Comparison of ENCODE assay signal across 16 cellular contexts in genomic region chr22:19271856-19272535, GRCh38. TPM values are rescaled to one million over a fixed set of nuclear protein-coding genes. Genes with fewer than 3 reads are reported as not detected.
DNase-seq lines count a peak whose midpoint lies in the region; ATAC-seq and TF ChIP-seq lines count a peak whose summit lies in the region.
"Had no signal": no experiment of that assay in that cellular context is flagged by ENCODE, and none has a peak within 500 bp of the region (broad histone marks: within the 10 kb centered on the region; RNA-seq: fewer than 3 reads in every experiment).

No MANE protein-coding gene starts in this region.

- no peak for ATAC-seq in HG03439 (IDR thresholded peaks at IDR 0.05; ENCODE audit: unreplicated experiment)
- ATAC-seq: left lung had no signal

- no peaks in the 10 kb centered on the region for H3K79me2 ChIP-seq in neural progenitor cell (ENCODE audit: low read depth)

- no peak overlapping the region for H2BK15ac ChIP-seq in mesenchymal stem cell (ENCODE audit: low read depth, poor library complexity, severe bottlenecking)

- H2BK120ac ChIP-seq in mesenchymal stem cell (ENCODE audit: low read depth, low read length) = no peak overlapping the region

- no peaks in the 10 kb centered on the region for H3F3A ChIP-seq in neural progenitor cell (ENCODE audit: low read depth)

- peaks cover 9% of the 10 kb centered on the region for H3K36me3 Mint-ChIP-seq in neural progenitor cell

- H3K18ac ChIP-seq in mesenchymal stem cell (ENCODE audit: low read depth in 1 of 2, low read length in 2 of 2) = no peak overlapping the region

- H2AK5ac ChIP-seq in mesenchymal stem cell (ENCODE audit: low read length, severe bottlenecking) = no peak overlapping the region

- H3K4me3 ChIP-seq in brain microvascular endothelial cell (ENCODE audit: low read depth, low read length) (no peak overlapping the region), mesenchymal stem cell (ENCODE audit: insufficient read depth in 1 of 2, low read depth in 1 of 2, low read length in 2 of 2) (no peak overlapping the region), neural progenitor cell (no peak overlapping the region)
- H3K4me3 ChIP-seq: esophagus squamous epithelium, left lung, suprapubic skin had no signal

- H3K4me1 ChIP-seq in mesenchymal stem cell (ENCODE audit: control insufficient read depth, insufficient read depth, low read depth, low read length) = no peaks in the 10 kb centered on the region
- no peaks in the 10 kb centered on the region for H3K4me1 ChIP-seq in neural progenitor cell
- H3K4me1 ChIP-seq: esophagus squamous epithelium, left lung, suprapubic skin had no signal

- 88% methylated on average over 10 of the region's 10 CpGs for WGBS in mesenchymal stem cell

- peak overlapping the region; percentile 32 for H3K27ac ChIP-seq in C4-2B
- H3K27ac ChIP-seq in brain microvascular endothelial cell = no peak overlapping the region
- no peak overlapping the region for H3K27ac ChIP-seq in mesenchymal stem cell (ENCODE audit: low read length, poor library complexity, severe bottlenecking)
- H3K27ac ChIP-seq in neural progenitor cell = no peak overlapping the region
- H3K27ac ChIP-seq: esophagus squamous epithelium, left lung, suprapubic skin had no signal

- H2BK5ac ChIP-seq in mesenchymal stem cell (ENCODE audit: low read depth, low read length, poor library complexity, severe bottlenecking) = no peak overlapping the region

- no peaks in the 10 kb centered on the region for H4K20me1 ChIP-seq in neural progenitor cell (ENCODE audit: low read depth)

- peaks cover 33% of the 10 kb centered on the region for H3K79me1 ChIP-seq in mesenchymal stem cell (replicated peaks; ENCODE audit: low read length, poor library complexity, severe bottlenecking)

- no peak overlapping the region for H3K4me3 Mint-ChIP-seq in neural progenitor cell
- H3K4me3 Mint-ChIP-seq: activated CD4-positive, alpha-beta T cell treated with anti-CD3 and anti-CD28 coated beads, Interleukin-2, amount 10 ng/mL, durations not matched to agents 7 days and 5 days; dendritic cell treated with granulocyte-macrophage colony-stimulating factor and Interleukin-4, amounts not matched to agents 40 ng/mL and 50 ng/mL, for 4 days had no signal

- no peak overlapping the region for H3K4ac ChIP-seq in mesenchymal stem cell (ENCODE audit: low read depth in 1 of 2, low read length in 2 of 2)

- H4K91ac ChIP-seq in mesenchymal stem cell (ENCODE audit: low read length) = no peak overlapping the region

- H3K27me3 ChIP-seq in brain microvascular endothelial cell (replicated peaks) (no peaks in the 10 kb centered on the region), mesenchymal stem cell (ENCODE audit: control insufficient read depth in 1 of 2, insufficient read depth in 1 of 2, low read length in 2 of 2) (no peaks in the 10 kb centered on the region), neural progenitor cell (no peaks in the 10 kb centered on the region)
- H3K27me3 ChIP-seq: esophagus squamous epithelium, left lung, suprapubic skin had no signal

- H3K27me3 Mint-ChIP-seq in neural progenitor cell (ENCODE audit: insufficient read depth, low read depth) = peaks cover 2% of the 10 kb centered on the region
- H3K27me3 Mint-ChIP-seq: dendritic cell treated with granulocyte-macrophage colony-stimulating factor and Interleukin-4, amounts not matched to agents 40 ng/mL and 50 ng/mL, for 4 days had no signal

- no peaks in the 10 kb centered on the region for H3K4me1 Mint-ChIP-seq in neural progenitor cell
- H3K4me1 Mint-ChIP-seq: activated CD4-positive, alpha-beta T cell treated with anti-CD3 and anti-CD28 coated beads, Interleukin-2, amount 10 ng/mL, durations not matched to agents 7 days and 5 days had no signal

- H3K9me3 ChIP-seq in mesenchymal stem cell (ENCODE audit: control insufficient read depth, low read length) (peaks cover 11% of the 10 kb centered on the region), neural progenitor cell (ENCODE audit: low read depth) (no peaks in the 10 kb centered on the region)
- H3K9me3 ChIP-seq: suprapubic skin had no signal

- H3K9ac ChIP-seq in mesenchymal stem cell (ENCODE audit: low read length) (no peak overlapping the region), neural progenitor cell (no peak overlapping the region)

- no peak overlapping the region for H3K23ac ChIP-seq in mesenchymal stem cell (ENCODE audit: low read length in 2 of 2)

- H4K8ac ChIP-seq in mesenchymal stem cell (ENCODE audit: low read length) = no peak overlapping the region

- no peak overlapping the region for H3K4me2 ChIP-seq in mesenchymal stem cell (ENCODE audit: low read length, poor library complexity, severe bottlenecking)
- no peak overlapping the region for H3K4me2 ChIP-seq in neural progenitor cell

- TF ChIP-seq CTCF in C4-2B (conservative IDR thresholded peaks at IDR 0.05) = no peak
- no peak for TF ChIP-seq CTCF in brain microvascular endothelial cell (IDR thresholded peaks at IDR 0.05; ENCODE audit: low read depth, low read length, missing control alignments)
- no peak for TF ChIP-seq CTCF in neural progenitor cell (IDR thresholded peaks at IDR 0.05)

- no peak overlapping the region for H2BK12ac ChIP-seq in mesenchymal stem cell (ENCODE audit: low read length in 2 of 2)

- DNase-seq in NCI-H2196 (lab: John Stamatoyannopoulos, UW; ENCODE audit: unreplicated experiment) (peak; percentile 33), brain microvascular endothelial cell (peak; percentile 3), mesenchymal stem cell (peak; percentile 12), OCI-M1 (lab: John Stamatoyannopoulos, UW) (no peak), DMS 273 treated with DMSO at 0.1 percent for 48 hours (lab: John Stamatoyannopoulos, UW) (no peak), neural progenitor cell (ENCODE audit: low spot score) (no peak)
- DNase-seq: activated CD4-positive, alpha-beta T cell treated with anti-CD3 and anti-CD28 coated beads, Interleukin-2, amount 10 ng/mL, durations not matched to agents 7 days and 5 days; activated T-cell treated with anti-CD3 and anti-CD28 coated beads, Interleukin-2, amount 50 U/mL, for 1 hour; amniotic stem cell; esophagus squamous epithelium; left lung; NCI-H1048 had no signal

- H3K27ac Mint-ChIP-seq in neural progenitor cell = no peak overlapping the region
- H3K27ac Mint-ChIP-seq: activated CD4-positive, alpha-beta T cell treated with anti-CD3 and anti-CD28 coated beads, Interleukin-2, amount 10 ng/mL, durations not matched to agents 7 days and 5 days; dendritic cell treated with granulocyte-macrophage colony-stimulating factor and Interleukin-4, amounts not matched to agents 40 ng/mL and 50 ng/mL, for 4 days had no signal

- H3K36me3 ChIP-seq in brain microvascular endothelial cell (replicated peaks) (peaks cover 2% of the 10 kb centered on the region), mesenchymal stem cell (ENCODE audit: control insufficient read depth in 1 of 2, insufficient read depth in 2 of 2, low read depth in 1 of 2, low read length in 2 of 2) (peaks cover 5 to 11% of the 10 kb centered on the region in 2 experiments), neural progenitor cell (no peaks in the 10 kb centered on the region)
- H3K36me3 ChIP-seq: suprapubic skin had no signal

- H3K9me3 Mint-ChIP-seq in neural progenitor cell = peaks cover 5% of the 10 kb centered on the region

- H3K14ac ChIP-seq in mesenchymal stem cell (ENCODE audit: low read length in 2 of 2) = no peak overlapping the region

- H2AFZ ChIP-seq in mesenchymal stem cell (ENCODE audit: low read depth, low read length) (no peak overlapping the region), neural progenitor cell (replicated peaks) (no peak overlapping the region)

- in situ Hi-C loops in brain microvascular endothelial cell (cut with HindIII; ENCODE audit: low pct_ligation_motif_present, low sequenced_read_pairs) = no loop called here

RNA-seq across cellular contexts. Expression of gene CLTCL1, which starts 19.5 kb away (rescaled TPM):
- polyA plus RNA-seq in mesenchymal stem cell (2013, experiment 1 of 2) = 3.2 TPM
- 2.7 TPM for polyA plus RNA-seq in mesenchymal stem cell (2013, experiment 2 of 2)
- total RNA-seq in neural progenitor cell (ENCODE audit: low replicate concordance) = 7.9 and 13.7 TPM in 2 replicates

Comparison
In these comparisons a context has a peak if more than half of its experiments do, and no peak if none do; other contexts are left out.
1. DNase-seq: peak in NCI-H2196 (single experiment), brain microvascular endothelial cell (single experiment) and mesenchymal stem cell (single experiment); none in OCI-M1 (single experiment), DMS 273 treated with DMSO at 0.1 percent for 48 hours (single experiment) and neural progenitor cell (single experiment).